In genomic region chr4:180866933-180867643, GRCh38 we compare ENCODE assay signal across 27 cellular contexts.
"Had no signal": no experiment of that assay in that cellular context is flagged by ENCODE, and none has a peak within 500 bp of the region (broad histone marks: within the 10 kb centered on the region; RNA-seq: fewer than 3 reads in every experiment).

No MANE protein-coding gene starts in this region.

- H3K27ac ChIP-seq: colonic mucosa, epithelial cell of prostate, gastrocnemius medialis, heart left ventricle, left lung, parathyroid adenoma, right lobe of liver, stomach, tibial nerve, vagina had no signal

- H3K4me1 Mint-ChIP-seq: naive thymus-derived CD8-positive, alpha-beta T cell; stimulated activated naive B cell treated with anti-CD40 and anti-IgM and Interleukin-4, amounts not matched to agents 10 μg/mL and 1 μg/mL and 100 μg/mL, for 72 hours had no signal

- H3K27ac Mint-ChIP-seq: dendritic cell treated with granulocyte-macrophage colony-stimulating factor and Interleukin-4, amounts not matched to agents 40 ng/mL and 50 ng/mL, for 4 days; endodermal cell; progenitor cell of endocrine pancreas; stimulated activated naive B cell treated with anti-CD40 and anti-IgM and Interleukin-4, amounts not matched to agents 10 μg/mL and 1 μg/mL and 100 μg/mL, for 72 hours had no signal

- H3K4me3 Mint-ChIP-seq: dendritic cell treated with granulocyte-macrophage colony-stimulating factor and Interleukin-4, amounts not matched to agents 40 ng/mL and 50 ng/mL, for 4 days; endodermal cell; naive thymus-derived CD8-positive, alpha-beta T cell; neural crest cell; stimulated activated naive B cell treated with anti-CD40 and anti-IgM and Interleukin-4, amounts not matched to agents 10 μg/mL and 1 μg/mL and 100 μg/mL, for 72 hours had no signal

- H3K4me3 ChIP-seq: colonic mucosa, gastrocnemius medialis, heart left ventricle, left lung, right lobe of liver, stomach, tibial nerve, vagina had no signal

- H3K36me3 Mint-ChIP-seq: naive thymus-derived CD8-positive, alpha-beta T cell; stimulated activated naive B cell treated with anti-CD40 and anti-IgM and Interleukin-4, amounts not matched to agents 10 μg/mL and 1 μg/mL and 100 μg/mL, for 72 hours had no signal

- H3K4me1 ChIP-seq: colonic mucosa, gastrocnemius medialis, heart left ventricle, left lung, parathyroid adenoma, right lobe of liver, stomach, tibial nerve, vagina had no signal

- H3K9ac ChIP-seq: parathyroid adenoma had no signal

- DNase-seq: central memory CD4-positive, alpha-beta T cell; colonic mucosa; effector CD8-positive, alpha-beta T cell; endodermal cell; foreskin fibroblast; gastrocnemius medialis; heart left ventricle; hippocampal formation; left cardiac atrium; left lung; mammary epithelial cell; mesendoderm; midbrain; naive thymus-derived CD8-positive, alpha-beta T cell; right lobe of liver; stimulated activated CD4-positive, alpha-beta T cell treated with anti-CD3 and anti-CD28 coated beads, Interleukin-2, amount 100 ng/mL, for 24 hours; stimulated activated CD4-positive, alpha-beta T cell treated with anti-CD3 and anti-CD28 coated beads, Interleukin-4, amount 100 ng/mL, for 24 hours; stimulated activated naive B cell treated with anti-CD40 and anti-IgM and Interleukin-4, amounts not matched to agents 10 μg/mL and 1 μg/mL and 100 μg/mL, for 72 hours; stomach had no signal

- H3K36me3 ChIP-seq: colonic mucosa, gastrocnemius medialis, heart left ventricle, left lung, right lobe of liver, stomach, tibial nerve, vagina had no signal

- H2AFZ ChIP-seq: parathyroid adenoma had no signal

- H3K79me2 ChIP-seq: parathyroid adenoma had no signal

- H3K27me3 Mint-ChIP-seq: dendritic cell treated with granulocyte-macrophage colony-stimulating factor and Interleukin-4, amounts not matched to agents 40 ng/mL and 50 ng/mL, for 4 days; naive thymus-derived CD8-positive, alpha-beta T cell; progenitor cell of endocrine pancreas; stimulated activated naive B cell treated with anti-CD40 and anti-IgM and Interleukin-4, amounts not matched to agents 10 μg/mL and 1 μg/mL and 100 μg/mL, for 72 hours had no signal

- ATAC-seq: esophagus mucosa; gastrocnemius medialis; heart left ventricle; left cardiac atrium; left lung; naive thymus-derived CD8-positive, alpha-beta T cell had no signal

- H3K27me3 ChIP-seq: colonic mucosa, gastrocnemius medialis, heart left ventricle, left lung, right lobe of liver, stomach, tibial nerve, vagina had no signal

- H3K9me3 ChIP-seq: colonic mucosa, gastrocnemius medialis, right lobe of liver, vagina had no signal
